23 cellular contexts compared by ENCODE assay signal in the genomic region with DNA sequence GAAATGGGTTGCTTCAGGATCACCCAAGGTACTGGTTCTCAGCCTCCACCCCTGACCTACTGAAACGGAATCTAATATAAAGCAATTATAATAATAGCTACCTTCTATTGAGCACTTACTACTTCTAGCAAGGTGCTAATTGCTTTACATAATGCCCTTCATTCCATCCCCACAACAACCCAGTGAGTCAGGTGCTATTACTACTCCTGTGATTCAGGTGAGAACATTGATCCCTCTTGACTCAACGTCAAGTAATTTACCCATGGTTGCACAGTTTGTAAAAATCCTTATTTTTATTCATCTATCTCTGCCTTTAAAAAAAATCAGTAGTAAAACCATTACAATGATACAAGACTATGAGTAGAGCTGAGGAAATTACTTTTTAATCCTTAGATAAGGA.
A peak's percentile ranks its signal among the peaks of the same experiment; 100 is the strongest.
DNase-seq lines count a peak whose midpoint lies in the region; FAIRE-seq and TF ChIP-seq lines count a peak whose summit lies in the region.
"Had no signal": no experiment of that assay in that cellular context is flagged by ENCODE, and none has a peak within 500 bp of the region (broad histone marks: within the 10 kb centered on the region; RNA-seq: fewer than 3 reads in every experiment).

No MANE protein-coding gene starts in this region.

- H4K91ac ChIP-seq in trophoblast cell (ENCODE audit: low read depth, low read length) = no peak overlapping the region

- H3K9me3 ChIP-seq in trophoblast cell (ENCODE audit: insufficient read depth, low read depth, low read length) (no peaks in the 10 kb centered on the region), ovary (no peaks in the 10 kb centered on the region)
- H3K9me3 ChIP-seq: BE2C, Caco-2, Peyer's patch had no signal

- H2BK12ac ChIP-seq in trophoblast cell (ENCODE audit: low read length) = no peak overlapping the region

- no peak overlapping the region for H2BK120ac ChIP-seq in trophoblast cell (ENCODE audit: insufficient read depth, low read length, poor library complexity)

- no peak overlapping the region for H3K18ac ChIP-seq in trophoblast cell (ENCODE audit: low read length)

- no peaks in the 10 kb centered on the region for H3K79me1 ChIP-seq in trophoblast cell (ENCODE audit: low read length)

- no peak overlapping the region for H3K4me2 ChIP-seq in trophoblast cell (ENCODE audit: low read length)
- H3K4me2 ChIP-seq: GM23338, KMS-11 had no signal

- intact Hi-C loops in ovary (cut with DNase I) = no loop called here

- no CpG with 5 or more reads among the region's 2 CpGs for WGBS in trophoblast cell (ENCODE audit: extremely low coverage, insufficient coverage, insufficient read length)
- WGBS in ovary, 3 donors = 94 to 97% (median 94%) methylated on average over 2 of the region's 2 CpGs

- H2BK5ac ChIP-seq in trophoblast cell (ENCODE audit: low read depth, low read length, poor library complexity) = no peak overlapping the region

- no peak overlapping the region for H2AK5ac ChIP-seq in trophoblast cell (ENCODE audit: low read length)

- TF ChIP-seq POLR2A in ovary (IDR thresholded peaks at IDR 0.05) = no peak

- no peak overlapping the region for H3K14ac ChIP-seq in trophoblast cell (ENCODE audit: low read length)

- H3K23ac ChIP-seq in trophoblast cell (ENCODE audit: low read length) = no peak overlapping the region

- no peaks in the 10 kb centered on the region for H3K79me2 ChIP-seq in trophoblast cell (ENCODE audit: control insufficient read depth, insufficient read depth, low read length, poor library complexity)

- H3K27ac ChIP-seq in trophoblast cell (ENCODE audit: low read depth, low read length) = no peak overlapping the region
- no peak overlapping the region for H3K27ac ChIP-seq in ovary
- H3K27ac ChIP-seq: KMS-11 had no signal

- no peak for TF ChIP-seq EP300 in ovary (IDR thresholded peaks at IDR 0.05)

- H3K9ac ChIP-seq in trophoblast cell (ENCODE audit: low read length) = no peak overlapping the region
- H3K9ac ChIP-seq: KMS-11 had no signal

- H3K4me3 ChIP-seq in bronchial epithelial cell (ENCODE audit: low read depth, low read length) (no peak overlapping the region), trophoblast cell (ENCODE audit: low read depth, low read length) (no peak overlapping the region), ovary (no peak overlapping the region)
- H3K4me3 ChIP-seq: GM12878, GM23338, Peyer's patch had no signal

- TF ChIP-seq CTCF in bronchial epithelial cell (IDR thresholded peaks at IDR 0.05; ENCODE audit: insufficient read depth, low read length, severe bottlenecking) (no peak), ovary (IDR thresholded peaks at IDR 0.05) (no peak)

- H3K36me3 ChIP-seq in bronchial epithelial cell (ENCODE audit: control insufficient read depth, insufficient read depth, low read length) (no peaks in the 10 kb centered on the region), trophoblast cell (ENCODE audit: control insufficient read depth in 1 of 2, insufficient read depth in 2 of 2, low read length in 2 of 2) (no peaks in the 10 kb centered on the region), ovary (no peaks in the 10 kb centered on the region)
- H3K36me3 ChIP-seq: BE2C, Peyer's patch had no signal

- no peak for FAIRE-seq in bronchial epithelial cell (lab: Jason Lieb, UNC)
- FAIRE-seq: A204.1, GM12878, GM19239 had no signal

- H4K8ac ChIP-seq in trophoblast cell (ENCODE audit: low read depth, low read length) = no peak overlapping the region

- H4K12ac ChIP-seq in trophoblast cell (ENCODE audit: low read depth, low read length) = no peak overlapping the region

- DNase-seq in NCI-H1436 (lab: John Stamatoyannopoulos, UW) (peak; percentile 19), NCI-H1436 treated with DMSO at 0.1 percent for 48 hours (lab: John Stamatoyannopoulos, UW) (no peak), NCI-H146 (lab: John Stamatoyannopoulos, UW) (peak; percentile 27), bronchial epithelial cell (ENCODE audit: low read depth) (peak; percentile 91), trophoblast cell (peak; percentile 12 to 43), COR-L47 (lab: John Stamatoyannopoulos, UW) (no peak), ureter (ENCODE audit: low spot score) (no peak), ovary (no peak)
- DNase-seq: BE2C; Caco-2; CD4-positive, CD25-positive, alpha-beta regulatory T cell; DMS53; MV-4-11; NCI-H1694 treated with DMSO at 0.1 percent for 48 hours; NCI-H345; NCI-H524 treated with DMSO at 0.1 percent for 48 hours; Right ventricle myocardium superior had no signal

- H3K4me1 ChIP-seq in trophoblast cell (ENCODE audit: control insufficient read depth in 1 of 2, insufficient read depth in 2 of 2, low read length in 2 of 2) (no peaks in the 10 kb centered on the region), ovary (ENCODE audit: insufficient read depth) (no peaks in the 10 kb centered on the region)

- no peak overlapping the region for H3K4ac ChIP-seq in trophoblast cell (ENCODE audit: low read depth, low read length)

- H3K27me3 ChIP-seq in bronchial epithelial cell (ENCODE audit: control insufficient read depth, insufficient read depth, low read length) (no peaks in the 10 kb centered on the region), trophoblast cell (ENCODE audit: insufficient read depth, low read length) (no peaks in the 10 kb centered on the region), ovary (no peaks in the 10 kb centered on the region)
- H3K27me3 ChIP-seq: BE2C, Peyer's patch had no signal

- H2AFZ ChIP-seq in trophoblast cell (ENCODE audit: insufficient read depth, low read length, poor library complexity) = no peak overlapping the region
- H2AFZ ChIP-seq: GM23338 had no signal

Comparison
In these comparisons a context has a peak if more than half of its experiments do, and no peak if none do; other contexts are left out.
1. DNase-seq: peak in NCI-H1436 (single experiment), NCI-H146 (single experiment), bronchial epithelial cell (single experiment) and trophoblast cell (2 of 2); none in NCI-H1436 treated with DMSO at 0.1 percent for 48 hours (single experiment), COR-L47 (single experiment), ureter (single experiment) and ovary (0 of 5).